In the genomic region with DNA sequence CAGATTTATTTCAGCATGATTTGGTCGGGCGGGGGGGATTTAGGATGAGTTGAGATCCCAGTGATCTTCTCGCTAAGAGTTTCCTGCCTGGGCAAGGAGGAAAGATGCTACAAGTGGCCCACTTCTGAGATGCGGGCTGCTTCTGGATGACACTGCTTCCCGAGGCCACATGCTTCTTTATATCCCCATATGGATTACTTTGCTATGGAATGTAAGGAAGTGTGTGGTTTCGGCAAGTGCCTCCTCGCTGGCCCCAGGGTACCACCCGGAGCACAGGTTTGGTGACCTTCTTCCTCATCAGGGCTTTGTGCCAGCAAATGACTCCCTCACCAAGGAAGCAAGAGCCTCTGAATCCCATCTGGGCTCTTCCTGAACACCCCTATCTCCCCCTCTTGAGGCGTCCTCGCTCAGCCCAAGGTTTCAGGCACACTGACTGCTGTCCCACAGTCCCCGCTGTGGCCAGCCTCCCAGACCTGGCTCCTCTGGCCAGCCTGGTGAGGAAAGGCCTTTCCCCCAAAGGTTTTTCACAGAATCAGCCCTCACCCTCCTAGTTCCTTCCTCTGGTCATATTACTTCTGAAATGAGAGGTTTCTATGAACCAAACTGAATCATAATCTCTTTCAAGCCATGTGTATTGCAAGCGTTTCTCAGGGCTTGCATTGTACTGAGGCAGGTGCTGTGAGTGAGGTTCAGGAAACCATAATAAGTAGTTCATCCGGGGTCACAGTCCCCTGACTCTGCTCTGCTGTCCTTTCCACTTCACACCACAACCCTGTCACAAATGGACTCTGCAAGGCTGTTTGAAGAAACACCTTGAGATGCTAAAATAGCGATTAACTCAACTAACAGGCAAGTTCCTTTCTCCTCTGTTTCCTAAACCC, we compare ENCODE assay signal across 31 cellular contexts. TPM values are rescaled to one million over a fixed set of nuclear protein-coding genes. Genes with fewer than 3 reads are reported as not detected.
DNase-seq lines count a peak whose midpoint lies in the region; ATAC-seq, FAIRE-seq and TF ChIP-seq lines count a peak whose summit lies in the region.
"Had no signal": no experiment of that assay in that cellular context is flagged by ENCODE, and none has a peak within 500 bp of the region (broad histone marks: within the 10 kb centered on the region; RNA-seq: fewer than 3 reads in every experiment).

No MANE protein-coding gene starts in this region.

- H3K36me3 Mint-ChIP-seq in activated T-cell treated with anti-CD3 and anti-CD28 coated beads, Interleukin-2, amount 50 U/mL, for 72 hours (ENCODE audit: insufficient read depth in 2 of 2) = no peaks in the 10 kb centered on the region
- H3K36me3 Mint-ChIP-seq: activated naive CD8-positive, alpha-beta T cell; CD8-positive, alpha-beta T cell; neural progenitor cell had no signal

- H3K27me3 Mint-ChIP-seq in activated T-cell treated with anti-CD3 and anti-CD28 coated beads, Interleukin-2, amount 50 U/mL, for 72 hours (ENCODE audit: low read depth) = peaks cover 74% of the 10 kb centered on the region

- H3K4me3 Mint-ChIP-seq in activated T-cell treated with anti-CD3 and anti-CD28 coated beads, Interleukin-2, amount 50 U/mL, for 72 hours = no peak overlapping the region
- H3K4me3 Mint-ChIP-seq: activated CD4-positive, alpha-beta T cell treated with anti-CD3 and anti-CD28 coated beads, Interleukin-2, amount 10 ng/mL, durations not matched to agents 24 days and 14 days; activated naive CD8-positive, alpha-beta T cell; CD8-positive, alpha-beta T cell; central memory CD8-positive, alpha-beta T cell; neural progenitor cell had no signal

- H3K27ac Mint-ChIP-seq in activated T-cell treated with anti-CD3 and anti-CD28 coated beads, Interleukin-2, amount 50 U/mL, for 72 hours = no peak overlapping the region
- H3K27ac Mint-ChIP-seq: activated CD4-positive, alpha-beta T cell treated with anti-CD3 and anti-CD28 coated beads, Interleukin-2, amount 10 ng/mL, durations not matched to agents 24 days and 14 days; activated naive CD8-positive, alpha-beta T cell; CD8-positive, alpha-beta T cell; neural progenitor cell had no signal

- no peaks in the 10 kb centered on the region for H3K9me3 Mint-ChIP-seq in activated T-cell treated with anti-CD3 and anti-CD28 coated beads, Interleukin-2, amount 50 U/mL, for 72 hours
- H3K9me3 Mint-ChIP-seq: activated CD4-positive, alpha-beta T cell treated with anti-CD3 and anti-CD28 coated beads, Interleukin-2, amount 10 ng/mL, durations not matched to agents 24 days and 14 days; CD8-positive, alpha-beta T cell; central memory CD8-positive, alpha-beta T cell; neural progenitor cell had no signal

- no peak for TF ChIP-seq CTCF in bronchial epithelial cell (IDR thresholded peaks at IDR 0.05; ENCODE audit: insufficient read depth, low read length, severe bottlenecking)
- no peak for TF ChIP-seq CTCF in GM13977 (IDR thresholded peaks at IDR 0.05; ENCODE audit: extremely low read depth, insufficient read depth, missing control alignments)
- TF ChIP-seq CTCF in D721Med (IDR thresholded peaks at IDR 0.05; ENCODE audit: insufficient read depth, missing control alignments) = no peak

- ATAC-seq in activated T-cell treated with anti-CD3 and anti-CD28 coated beads, Interleukin-2, amount 50 U/mL, for 72 hours (replicated peaks in 1 of 2) = peak; percentile 88 to 92
- ATAC-seq in HG03060 (IDR thresholded peaks at IDR 0.05; ENCODE audit: low read depth, unreplicated experiment) = peak; percentile 82
- peak; percentile 46 for ATAC-seq in stimulated activated naive CD8-positive, alpha-beta T cell treated with anti-CD3 and anti-CD28 coated beads, Interleukin-15, Interleukin-2, amounts not matched to agents 100 U/mL and 50 U/mL, for 24 hours
- ATAC-seq: CD8-positive, alpha-beta T cell; right lobe of liver had no signal

- H3K36me3 ChIP-seq in bronchial epithelial cell (ENCODE audit: control insufficient read depth, insufficient read depth, low read length) = no peaks in the 10 kb centered on the region
- H3K36me3 ChIP-seq: neural progenitor cell, right lobe of liver, tibial nerve had no signal

- H3K4me1 Mint-ChIP-seq in activated T-cell treated with anti-CD3 and anti-CD28 coated beads, Interleukin-2, amount 50 U/mL, for 72 hours (ENCODE audit: low read depth) = peaks cover 11% of the 10 kb centered on the region
- H3K4me1 Mint-ChIP-seq: central memory CD8-positive, alpha-beta T cell; neural progenitor cell had no signal

- in situ Hi-C loops in GM13977 (cut with MboI; ENCODE audit: low pct_unique_long_range_greater_than_20kb, low sequenced_read_pairs, unreplicated experiment) = no loop called here

- DNase-seq in activated T-cell treated with anti-CD3 and anti-CD28 coated beads, Interleukin-2, amount 50 U/mL, for 72 hours = peak in 1 of 2 donors; percentile 21
- DNase-seq in activated T-cell treated with anti-CD3 and anti-CD28 coated beads, Interleukin-2, amount 50 U/mL, for 1 hour = no peak
- no peak for DNase-seq in bronchial epithelial cell (ENCODE audit: low read depth)
- DNase-seq in stimulated activated naive CD8-positive, alpha-beta T cell treated with anti-CD3 and anti-CD28 coated beads, Interleukin-15, Interleukin-2, amounts not matched to agents 100 U/mL and 50 U/mL, for 24 hours = no peak
- DNase-seq in cerebellar cortex (ENCODE audit: low spot score) = no peak
- no peak for DNase-seq in GM13977 (ENCODE audit: low spot score)
- no peak for DNase-seq in D721Med (ENCODE audit: insufficient read length, low spot score)
- DNase-seq: activated CD4-positive, alpha-beta T cell treated with anti-CD3 and anti-CD28 coated beads, Interleukin-2, amount 10 ng/mL, durations not matched to agents 24 days and 14 days; AML-193; CD8-positive, alpha-beta T cell; DMS153; dorsolateral prefrontal cortex; GF-D8; MV-4-11; NCI-H1694; NCI-H2171 treated with DMSO at 0.1 percent for 48 hours; NCI-H524 treated with DMSO at 0.1 percent for 48 hours; right lobe of liver; RPMI8226 had no signal

- FAIRE-seq in bronchial epithelial cell (lab: Jason Lieb, UNC) (peak; percentile 75), D721Med (lab: Jason Lieb, UNC) (no peak)
- FAIRE-seq: A204.1, keratinocyte had no signal

- peaks cover 4% of the 10 kb centered on the region for H3K27me3 ChIP-seq in bronchial epithelial cell (ENCODE audit: control insufficient read depth, insufficient read depth, low read length)
- H3K27me3 ChIP-seq: neural progenitor cell, right lobe of liver, tibial nerve had no signal

- no peak overlapping the region for H3K4me3 ChIP-seq in bronchial epithelial cell (ENCODE audit: low read depth, low read length)
- H3K4me3 ChIP-seq: dorsolateral prefrontal cortex, neural progenitor cell, right lobe of liver, SK-N-MC, tibial nerve had no signal

RNA-seq across cellular contexts. Expression of a gene that starts 41.7 kb away (rescaled TPM):
- 1 to 10 TPM in 1 of 2 donors, under 1 TPM in 1; 0.22 to 2.8 TPM for total RNA-seq in activated T-cell treated with anti-CD3 and anti-CD28 coated beads, Interleukin-2, amount 50 U/mL, for 72 hours
- not detected in 2 replicates for total RNA-seq in bronchial epithelial cell
- total RNA-seq: activated CD4-positive, alpha-beta T cell treated with anti-CD3 and anti-CD28 coated beads, Interleukin-2, amount 10 ng/mL, durations not matched to agents 24 days and 14 days; CD8-positive, alpha-beta T cell; dorsolateral prefrontal cortex; glomerular endothelial cell; lower leg skin; mononuclear cell; right lobe of liver; T-helper 2 cell treated with Interferon-gamma antibody and Interleukin-4, amounts not matched to agents 100 ng/mL and 5 ng/mL, for 36 hours; tibial nerve had no signal

RNA-seq across cellular contexts. Expression of a gene that starts 57.0 kb away (rescaled TPM):
- total RNA-seq in activated T-cell treated with anti-CD3 and anti-CD28 coated beads, Interleukin-2, amount 50 U/mL, for 72 hours = under 1 TPM; 0.02 TPM
- not detected in 2 replicates for total RNA-seq in bronchial epithelial cell
- total RNA-seq: activated CD4-positive, alpha-beta T cell treated with anti-CD3 and anti-CD28 coated beads, Interleukin-2, amount 10 ng/mL, durations not matched to agents 24 days and 14 days; CD8-positive, alpha-beta T cell; T-helper 2 cell treated with Interferon-gamma antibody and Interleukin-4, amounts not matched to agents 100 ng/mL and 5 ng/mL, for 36 hours had no signal
